ENCODE assay signal across 9 cellular contexts in genomic region chr13:112931028-112931934, GRCh38. TPM values are rescaled to one million over a fixed set of nuclear protein-coding genes. Genes with fewer than 3 reads are reported as not detected.
A peak's percentile ranks its signal among the peaks of the same experiment; 100 is the strongest.
DNase-seq lines count a peak whose midpoint lies in the region; ATAC-seq and TF ChIP-seq lines count a peak whose summit lies in the region.
"Had no signal": no experiment of that assay in that cellular context is flagged by ENCODE, and none has a peak within 500 bp of the region (broad histone marks: within the 10 kb centered on the region; RNA-seq: fewer than 3 reads in every experiment).

No MANE protein-coding gene starts in this region.

- no peaks in the 10 kb centered on the region for H3K79me2 ChIP-seq in GM23338 (replicated peaks; ENCODE audit: insufficient read depth)

- no TSS peak for BruUV-seq in MCF 10A (replicated peaks; lab: Mats Ljungman, UMichigan)

- H3K4me1 ChIP-seq in GM23338 (ENCODE audit: insufficient read depth), result no peaks in the 10 kb centered on the region

- H3K9me3 Mint-ChIP-seq in GM23338, result peaks cover 7% of the 10 kb centered on the region; the same call in 2 of the 3 replicates
- H3K9me3 Mint-ChIP-seq in MCF 10A (ENCODE audit: unreplicated experiment), result no peaks in the 10 kb centered on the region
- H3K9me3 Mint-ChIP-seq: activated naive CD4-positive, alpha-beta T cell treated with anti-CD3 and anti-CD28 coated beads, Interleukin-2, amount 50 U/mL, for 24 hours had no signal

- no peaks in the 10 kb centered on the region for H3F3A ChIP-seq in GM23338 (replicated peaks; ENCODE audit: low read depth)

- H3K27ac Mint-ChIP-seq in GM23338 (no peak overlapping the region), MCF 10A (ENCODE audit: low read depth, unreplicated experiment) (no peak overlapping the region)
- H3K27ac Mint-ChIP-seq: activated naive CD4-positive, alpha-beta T cell treated with anti-CD3 and anti-CD28 coated beads, Interleukin-2, amount 50 U/mL, for 24 hours had no signal

- peak; percentile 51 for DNase-seq in A172 (ENCODE audit: low spot score)
- DNase-seq in GM23338 (ENCODE audit: low spot score), result peak; percentile 74
- peak; percentile 57 for DNase-seq in NCI-H2196 (lab: John Stamatoyannopoulos, UW; ENCODE audit: unreplicated experiment)
- DNase-seq in MCF 10A (ENCODE audit: unreplicated experiment), result peak; percentile 54
- DNase-seq in kidney glomerular epithelial cell (lab: John Stamatoyannopoulos, UW), result peak; percentile 90

- no peak overlapping the region for H3K4me2 ChIP-seq in GM23338

- peaks cover 8% of the 10 kb centered on the region; the same call in 1 of the 2 replicates for H4K20me1 ChIP-seq in GM23338 (replicated peaks; ENCODE audit: insufficient read depth)

- H3K27me3 Mint-ChIP-seq in GM23338 (ENCODE audit: insufficient read depth, low read depth, poor library complexity), result peaks cover 14% of the 10 kb centered on the region
- H3K27me3 Mint-ChIP-seq in MCF 10A (ENCODE audit: insufficient read depth, unreplicated experiment), result no peaks in the 10 kb centered on the region

- CTCF ChIA-PET in MCF 10A (lab: Yijun Ruan, JAX), result interaction anchor here (0.6 to 1.1 kb wide), 7 partner anchors 9 to 462 kb away, joined by 3 to 5 read pairs (median 3); no protein-coding TSS in a partner anchor

- H3K4me3 Mint-ChIP-seq in GM23338 (no peak overlapping the region), MCF 10A (ENCODE audit: unreplicated experiment) (no peak overlapping the region)
- H3K4me3 Mint-ChIP-seq: activated naive CD4-positive, alpha-beta T cell treated with anti-CD3 and anti-CD28 coated beads, Interleukin-2, amount 50 U/mL, for 24 hours had no signal

- ATAC-seq in GM23338 (peak; percentile 87), HG03139 (IDR thresholded peaks at IDR 0.05; ENCODE audit: unreplicated experiment) (no peak), HG03095 (IDR thresholded peaks at IDR 0.05; ENCODE audit: unreplicated experiment) (no peak), HG03571 (IDR thresholded peaks at IDR 0.05; ENCODE audit: unreplicated experiment) (no peak)

- H2AFZ ChIP-seq in GM23338, result no peak overlapping the region

- TF ChIP-seq CTCF in GM23338 (conservative IDR thresholded peaks at IDR 0.05; ENCODE audit: low read depth in 2 of 2) (peak; percentile 59 to 66), MCF 10A (IDR thresholded peaks at IDR 0.05; ENCODE audit: unreplicated experiment) (peak; percentile 49)

- H3K4me3 ChIP-seq in GM23338, result no peak overlapping the region

- H3K36me3 ChIP-seq in GM23338 (ENCODE audit: insufficient read depth), result no peaks in the 10 kb centered on the region; the same call in 1 of the 2 replicates

- intact Hi-C loops in MCF 10A (cut with micrococcal nuclease), result no loop called here

- H3K4me1 Mint-ChIP-seq in GM23338 (peaks cover 21% of the 10 kb centered on the region), MCF 10A (ENCODE audit: insufficient read depth, unreplicated experiment) (peaks cover 5% of the 10 kb centered on the region)

- no peaks in the 10 kb centered on the region for H3K9me2 ChIP-seq in GM23338 (ENCODE audit: insufficient read depth)

- H3K36me3 Mint-ChIP-seq in GM23338 (ENCODE audit: low read depth) (peaks cover 14% of the 10 kb centered on the region), MCF 10A (ENCODE audit: insufficient read depth, unreplicated experiment) (no peaks in the 10 kb centered on the region)
- H3K36me3 Mint-ChIP-seq: activated naive CD4-positive, alpha-beta T cell treated with anti-CD3 and anti-CD28 coated beads, Interleukin-2, amount 50 U/mL, for 24 hours had no signal

- H3K27me3 ChIP-seq in GM23338 (ENCODE audit: insufficient read depth), result no peaks in the 10 kb centered on the region

- POLR2A ChIA-PET in MCF 10A (lab: Yijun Ruan, JAX), result no interaction called here

- H3K27ac ChIP-seq in GM23338 (ENCODE audit: low read depth), result no peak overlapping the region

TF ChIP-seq in GM23338, 12 proteins besides CTCF, POLR2A, EP300 and RAD21 (continues in another document):
- TF ChIP-seq EZH2phosphoT487 (IDR thresholded peaks at IDR 0.05; ENCODE audit: unreplicated experiment) (no peak), STAT1 (IDR thresholded peaks at IDR 0.05; ENCODE audit: unreplicated experiment) (no peak), JUNB (IDR thresholded peaks at IDR 0.05; ENCODE audit: unreplicated experiment) (no peak), ZNF331 (CRISPR knock-in tag; IDR thresholded peaks at IDR 0.05; ENCODE audit: low read depth) (no peak), ETS1 (IDR thresholded peaks at IDR 0.05) (no peak), CREB1 (CRISPR knock-in tag; IDR thresholded peaks at IDR 0.05; ENCODE audit: low read depth) (no peak)
- TF ChIP-seq, protein P1, sequence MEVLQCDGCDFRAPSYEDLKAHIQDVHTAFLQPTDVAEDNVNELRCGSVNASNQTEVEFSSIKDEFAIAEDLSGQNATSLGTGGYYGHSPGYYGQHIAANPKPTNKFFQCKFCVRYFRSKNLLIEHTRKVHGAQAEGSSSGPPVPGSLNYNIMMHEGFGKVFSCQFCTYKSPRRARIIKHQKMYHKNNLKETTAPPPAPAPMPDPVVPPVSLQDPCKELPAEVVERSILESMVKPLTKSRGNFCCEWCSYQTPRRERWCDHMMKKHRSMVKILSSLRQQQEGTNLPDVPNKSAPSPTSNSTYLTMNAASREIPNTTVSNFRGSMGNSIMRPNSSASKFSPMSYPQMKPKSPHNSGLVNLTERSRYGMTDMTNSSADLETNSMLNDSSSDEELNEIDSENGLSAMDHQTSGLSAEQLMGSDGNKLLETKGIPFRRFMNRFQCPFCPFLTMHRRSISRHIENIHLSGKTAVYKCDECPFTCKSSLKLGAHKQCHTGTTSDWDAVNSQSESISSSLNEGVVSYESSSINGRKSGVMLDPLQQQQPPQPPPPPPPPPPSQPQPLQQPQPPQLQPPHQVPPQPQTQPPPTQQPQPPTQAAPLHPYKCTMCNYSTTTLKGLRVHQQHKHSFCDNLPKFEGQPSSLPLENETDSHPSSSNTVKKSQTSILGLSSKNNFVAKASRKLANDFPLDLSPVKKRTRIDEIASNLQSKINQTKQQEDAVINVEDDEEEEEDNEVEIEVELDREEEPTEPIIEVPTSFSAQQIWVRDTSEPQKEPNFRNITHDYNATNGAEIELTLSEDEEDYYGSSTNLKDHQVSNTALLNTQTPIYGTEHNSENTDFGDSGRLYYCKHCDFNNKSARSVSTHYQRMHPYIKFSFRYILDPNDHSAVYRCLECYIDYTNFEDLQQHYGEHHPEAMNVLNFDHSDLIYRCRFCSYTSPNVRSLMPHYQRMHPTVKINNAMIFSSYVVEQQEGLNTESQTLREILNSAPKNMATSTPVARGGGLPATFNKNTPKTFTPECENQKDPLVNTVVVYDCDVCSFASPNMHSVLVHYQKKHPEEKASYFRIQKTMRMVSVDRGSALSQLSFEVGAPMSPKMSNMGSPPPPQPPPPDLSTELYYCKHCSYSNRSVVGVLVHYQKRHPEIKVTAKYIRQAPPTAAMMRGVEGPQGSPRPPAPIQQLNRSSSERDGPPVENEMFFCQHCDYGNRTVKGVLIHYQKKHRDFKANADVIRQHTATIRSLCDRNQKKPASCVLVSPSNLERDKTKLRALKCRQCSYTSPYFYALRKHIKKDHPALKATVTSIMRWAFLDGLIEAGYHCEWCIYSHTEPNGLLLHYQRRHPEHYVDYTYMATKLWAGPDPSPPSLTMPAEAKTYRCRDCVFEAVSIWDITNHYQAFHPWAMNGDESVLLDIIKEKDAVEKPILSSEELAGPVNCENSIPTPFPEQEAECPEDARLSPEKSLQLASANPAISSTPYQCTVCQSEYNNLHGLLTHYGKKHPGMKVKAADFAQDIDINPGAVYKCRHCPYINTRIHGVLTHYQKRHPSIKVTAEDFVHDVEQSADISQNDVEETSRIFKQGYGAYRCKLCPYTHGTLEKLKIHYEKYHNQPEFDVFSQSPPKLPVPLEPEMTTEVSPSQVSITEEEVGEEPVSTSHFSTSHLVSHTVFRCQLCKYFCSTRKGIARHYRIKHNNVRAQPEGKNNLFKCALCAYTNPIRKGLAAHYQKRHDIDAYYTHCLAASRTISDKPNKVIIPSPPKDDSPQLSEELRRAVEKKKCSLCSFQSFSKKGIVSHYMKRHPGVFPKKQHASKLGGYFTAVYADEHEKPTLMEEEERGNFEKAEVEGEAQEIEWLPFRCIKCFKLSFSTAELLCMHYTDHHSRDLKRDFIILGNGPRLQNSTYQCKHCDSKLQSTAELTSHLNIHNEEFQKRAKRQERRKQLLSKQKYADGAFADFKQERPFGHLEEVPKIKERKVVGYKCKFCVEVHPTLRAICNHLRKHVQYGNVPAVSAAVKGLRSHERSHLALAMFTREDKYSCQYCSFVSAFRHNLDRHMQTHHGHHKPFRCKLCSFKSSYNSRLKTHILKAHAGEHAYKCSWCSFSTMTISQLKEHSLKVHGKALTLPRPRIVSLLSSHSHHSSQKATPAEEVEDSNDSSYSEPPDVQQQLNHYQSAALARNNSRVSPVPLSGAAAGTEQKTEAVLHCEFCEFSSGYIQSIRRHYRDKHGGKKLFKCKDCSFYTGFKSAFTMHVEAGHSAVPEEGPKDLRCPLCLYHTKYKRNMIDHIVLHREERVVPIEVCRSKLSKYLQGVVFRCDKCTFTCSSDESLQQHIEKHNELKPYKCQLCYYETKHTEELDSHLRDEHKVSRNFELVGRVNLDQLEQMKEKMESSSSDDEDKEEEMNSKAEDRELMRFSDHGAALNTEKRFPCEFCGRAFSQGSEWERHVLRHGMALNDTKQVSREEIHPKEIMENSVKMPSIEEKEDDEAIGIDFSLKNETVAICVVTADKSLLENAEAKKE (CRISPR knock-in tag; IDR thresholded peaks at IDR 0.05), result no peak

RNA-seq across cellular contexts. Expression of gene MCF2L, which starts 37.7 kb away (rescaled TPM):
- 12.4 and 14.1 TPM in 2 replicates for total RNA-seq in A172 (2014; rRNA removed; shearing (Covaris generic))
- 22.9 and 25.6 TPM in 2 replicates for total RNA-seq in GM23338 (2014; rRNA removed; shearing (Covaris generic))
- 4.8 and 7.4 TPM in 2 replicates for polyA plus RNA-seq in GM23338 (2016; fragmentation: Nextera tagmentation; extraction: Ambion mirVana)
- not detected in 2 replicates for total RNA-seq in MCF 10A (2022)

Comparison
In these comparisons a context has a peak if more than half of its experiments do, and no peak if none do; other contexts are left out.
1. RNA of gene MCF2L, which starts 37.7 kb away (total RNA-seq): 22.9 to 25.6 TPM in GM23338 and 12.4 to 14.1 TPM in A172; not detected in MCF 10A; every median in the first group is over 10 times any median in the second.
2. Peak in every context shown above with its lines, with median percentiles within 50 percentile points of each other: DNase-seq.